In the genomic region with DNA sequence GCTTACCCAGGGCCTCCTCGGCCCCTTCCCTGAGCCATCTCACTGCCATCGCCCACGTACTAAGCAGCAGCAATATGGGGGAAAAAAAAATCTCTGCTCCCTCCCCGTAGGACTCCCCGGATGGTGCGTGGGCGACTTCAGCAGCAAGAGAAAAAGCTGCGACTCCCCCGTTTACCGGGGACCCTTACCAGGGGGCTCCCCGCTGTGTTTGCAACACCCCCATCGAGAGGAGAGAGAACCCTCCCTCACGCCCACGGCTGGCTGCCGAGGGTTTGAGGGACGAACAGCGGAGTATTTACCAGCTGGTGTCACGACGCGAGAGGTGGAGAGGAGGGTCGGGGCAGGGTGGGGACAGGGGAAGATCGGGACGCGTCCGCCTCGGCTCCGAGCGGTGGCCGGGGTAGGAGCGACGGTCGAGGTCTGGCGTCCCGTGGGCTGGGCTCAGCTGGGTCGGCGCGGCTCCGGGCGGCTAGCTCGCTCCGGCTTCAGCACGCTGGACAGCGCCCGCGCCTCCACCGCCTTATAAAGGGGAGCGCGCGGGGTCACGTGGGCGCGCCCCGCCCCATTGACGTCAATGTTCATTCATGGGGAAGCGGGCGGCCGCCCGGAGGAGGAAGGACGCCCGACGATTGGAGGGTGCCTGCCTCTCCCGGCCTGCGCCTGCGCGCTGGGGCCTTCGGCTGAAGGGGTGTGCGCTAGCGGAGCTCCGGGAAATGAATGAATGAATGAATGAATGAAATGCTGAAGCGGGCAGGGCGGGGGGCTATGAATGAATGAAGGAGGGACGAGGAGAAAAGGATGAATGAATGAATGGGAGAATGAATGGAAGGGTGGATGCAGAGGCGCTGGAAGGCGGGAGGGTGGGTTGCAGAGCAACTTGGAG, we compare ENCODE assay signal across 8 cellular contexts. TPM values are rescaled to one million over a fixed set of nuclear protein-coding genes. Genes with fewer than 3 reads are reported as not detected.
A peak's percentile ranks its signal among the peaks of the same experiment; 100 is the strongest.
DNase-seq lines count a peak whose midpoint lies in the region; ATAC-seq and TF ChIP-seq lines count a peak whose summit lies in the region.

VGF (minus strand) TSS at position 495 of the 883 bp plus-strand sequence. CDS start 726 bp downstream, outside the sequence.

- H3K4me1 ChIP-seq in right atrium auricular region: peaks cover 0 to 52% of the 10 kb centered on the region in 2 donors

- H3K27me3 ChIP-seq in right atrium auricular region: peaks cover 34 to 52% of the 10 kb centered on the region in 2 donors

- H3K9me3 ChIP-seq in right atrium auricular region: no peaks in the 10 kb centered on the region

- DNase-seq in GM10266 (ENCODE audit: extremely low spot score) (peak; percentile 98), NCI-H187 treated with DMSO at 0.1 percent for 48 hours (lab: John Stamatoyannopoulos, UW) (peak; percentile 73), T-helper 2 cell (peak; percentile 83 to 95 (median 86)), amniotic stem cell (lab: John Stamatoyannopoulos, UW) (peak; percentile 77), right atrium auricular region (ENCODE audit: low spot score) (peak; percentile 90), renal cortical epithelial cell (ENCODE audit: low read depth) (peak; percentile 69), cortex of kidney (lab: John Stamatoyannopoulos, UW) (no peak)

- ATAC-seq in HG02885 (IDR thresholded peaks at IDR 0.05; ENCODE audit: poor library complexity, unreplicated experiment): peak; percentile 76

- peak within 1 kb of the TSS in 1 of 2 donors; percentile 42 for H3K4me3 ChIP-seq in right atrium auricular region

- TF ChIP-seq CTCF in GM10266 (IDR thresholded peaks at IDR 0.05; ENCODE audit: control insufficient read depth, insufficient read depth, low read depth, missing control alignments) (no peak), right atrium auricular region (IDR thresholded peaks at IDR 0.05) (no peak)

- no peak within 1 kb of the TSS for H3K27ac ChIP-seq in right atrium auricular region

- H3K36me3 ChIP-seq in right atrium auricular region: peaks cover under 1% of the 10 kb centered on the region

RNA-seq across cellular contexts. Expression of gene VGF, which starts in this region (rescaled TPM):
- total RNA-seq in right atrium auricular region (not detected), renal cortical epithelial cell (0.05 and 1.2 TPM in 2 replicates)

Comparison
In these comparisons a context has a peak if more than half of its experiments do, and no peak if none do; other contexts are left out.
1. Peak in DNase-seq in right atrium auricular region; RNA of the gene not detected or under 1 TPM.